18 cellular contexts compared by ENCODE assay signal in genomic region chr15:87365221-87365620, GRCh38.
DNase-seq lines count a peak whose midpoint lies in the region; ATAC-seq and TF ChIP-seq lines count a peak whose summit lies in the region.
"Had no signal": no experiment of that assay in that cellular context is flagged by ENCODE, and none has a peak within 500 bp of the region (broad histone marks: within the 10 kb centered on the region; RNA-seq: fewer than 3 reads in every experiment).

No MANE protein-coding gene starts in this region.

- DNase-seq in ELR (ENCODE audit: low read depth) (peak; percentile 81), RWPE2 (ENCODE audit: low spot score) (no peak), fibroblast of mammary gland (ENCODE audit: low read depth) (peak; percentile 74), osteoblast (ENCODE audit: insufficient read length, low spot score, missing footprints) (peak; percentile 84), NCI-H2081 (lab: John Stamatoyannopoulos, UW) (no peak), mucosa of gallbladder (ENCODE audit: low spot score) (no peak), RPMI8226 (no peak)
- no peak for DNase-seq in activated naive CD4-positive, alpha-beta T cell treated with anti-CD3 and anti-CD28 coated beads for 36 hours
- DNase-seq: activated CD8-positive, alpha-beta T cell treated with anti-CD3 and anti-CD28 coated beads, Interleukin-2, amount 10 ng/mL, durations not matched to agents 7 days and 5 days; CD8-positive, alpha-beta T cell; H7; hypothalamus; left ventricle myocardium inferior; stimulated activated naive CD4-positive, alpha-beta T cell had no signal

- no peaks in the 10 kb centered on the region for H3K36me3 Mint-ChIP-seq in activated naive CD4-positive, alpha-beta T cell treated with anti-CD3 and anti-CD28 coated beads for 36 hours (ENCODE audit: low read depth)
- H3K36me3 Mint-ChIP-seq: brain; CD8-positive, alpha-beta T cell had no signal

- H3K4me3 Mint-ChIP-seq in activated naive CD4-positive, alpha-beta T cell treated with anti-CD3 and anti-CD28 coated beads for 36 hours, result no peak overlapping the region
- H3K4me3 Mint-ChIP-seq: activated CD8-positive, alpha-beta T cell treated with anti-CD3 and anti-CD28 coated beads, Interleukin-2, amount 10 ng/mL, durations not matched to agents 7 days and 5 days; brain; CD8-positive, alpha-beta T cell had no signal

- intact Hi-C loops in activated naive CD4-positive, alpha-beta T cell treated with anti-CD3 and anti-CD28 coated beads for 36 hours (cut with micrococcal nuclease), result no loop called here

- H3K4me3 ChIP-seq in RWPE2 (ENCODE audit: severe bottlenecking), result no peak overlapping the region
- no peak overlapping the region for H3K4me3 ChIP-seq in fibroblast of mammary gland (ENCODE audit: control insufficient read depth, low read depth, low read length)
- no peak overlapping the region for H3K4me3 ChIP-seq in osteoblast (ENCODE audit: insufficient read depth, low read length)
- H3K4me3 ChIP-seq: left ventricle myocardium inferior had no signal

- peak overlapping the region; percentile 65 for H3K4me2 ChIP-seq in osteoblast (ENCODE audit: insufficient read depth, low read length)

- H3K27ac Mint-ChIP-seq in activated naive CD4-positive, alpha-beta T cell treated with anti-CD3 and anti-CD28 coated beads for 36 hours, result no peak overlapping the region
- H3K27ac Mint-ChIP-seq: activated CD8-positive, alpha-beta T cell treated with anti-CD3 and anti-CD28 coated beads, Interleukin-2, amount 10 ng/mL, durations not matched to agents 7 days and 5 days; activated T-helper 2 cell treated with anti-CD3 and anti-CD28 coated beads, Interferon-gamma antibody, Interleukin-2, Interleukin-4, amounts not matched to agents 10 μg/mL and 5 μg/mL and 100 μg/mL, durations not matched to agents 14 hours and 24 hours and 36 hours; brain; CD8-positive, alpha-beta T cell had no signal

- TF ChIP-seq CTCF in RWPE2 (IDR thresholded peaks at IDR 0.05; ENCODE audit: poor library complexity, severe bottlenecking) (no peak), fibroblast of mammary gland (conservative IDR thresholded peaks at IDR 0.05; ENCODE audit: control insufficient read depth, insufficient read depth, low read depth, low read length) (no peak), osteoblast (IDR thresholded peaks at IDR 0.05; ENCODE audit: extremely low read depth, low read depth, low read length) (no peak)

- no peaks in the 10 kb centered on the region for H3K4me1 Mint-ChIP-seq in activated naive CD4-positive, alpha-beta T cell treated with anti-CD3 and anti-CD28 coated beads for 36 hours (ENCODE audit: low read depth)

- ATAC-seq in RWPE2 (ENCODE audit: low read depth), result peak; percentile 67
- ATAC-seq: activated CD8-positive, alpha-beta T cell treated with anti-CD3 and anti-CD28 coated beads, Interleukin-2, amount 10 ng/mL, durations not matched to agents 7 days and 5 days; CD8-positive, alpha-beta T cell; sciatic nerve had no signal

- H3K27me3 Mint-ChIP-seq in activated naive CD4-positive, alpha-beta T cell treated with anti-CD3 and anti-CD28 coated beads for 36 hours (ENCODE audit: low read depth), result peaks cover 2% of the 10 kb centered on the region

- no peaks in the 10 kb centered on the region for H4K20me1 ChIP-seq in osteoblast (ENCODE audit: insufficient read depth, low read length)

- H2AFZ ChIP-seq in osteoblast (ENCODE audit: low read length), result peak overlapping the region; percentile 14

- H3K4me1 ChIP-seq in RWPE2 (ENCODE audit: insufficient read depth, poor library complexity, severe bottlenecking) (peaks cover 46% of the 10 kb centered on the region), osteoblast (ENCODE audit: insufficient read depth, low read length) (peaks cover 47% of the 10 kb centered on the region)
- H3K4me1 ChIP-seq: left ventricle myocardium inferior had no signal

- H3K79me2 ChIP-seq in osteoblast (ENCODE audit: insufficient read depth, low read length), result no peaks in the 10 kb centered on the region

- H3K9me3 Mint-ChIP-seq in activated naive CD4-positive, alpha-beta T cell treated with anti-CD3 and anti-CD28 coated beads for 36 hours, result peaks cover 4% of the 10 kb centered on the region
- H3K9me3 Mint-ChIP-seq: activated T-helper 2 cell treated with anti-CD3 and anti-CD28 coated beads, Interferon-gamma antibody, Interleukin-2, Interleukin-4, amounts not matched to agents 10 μg/mL and 5 μg/mL and 100 μg/mL, durations not matched to agents 14 hours and 24 hours and 36 hours had no signal

- H3K9me3 ChIP-seq in RWPE2 (ENCODE audit: severe bottlenecking) (peaks cover 7% of the 10 kb centered on the region), osteoblast (ENCODE audit: low read depth, low read length) (no peaks in the 10 kb centered on the region)

- CTCF ChIA-PET in activated naive CD4-positive, alpha-beta T cell treated with anti-CD3 and anti-CD28 coated beads for 36 hours (lab: Charles Lee), result no interaction called here

- H3K36me3 ChIP-seq in RWPE2 (ENCODE audit: low read depth) (no peaks in the 10 kb centered on the region), osteoblast (ENCODE audit: insufficient read depth, low read length) (no peaks in the 10 kb centered on the region)
- H3K36me3 ChIP-seq: left ventricle myocardium inferior had no signal

- H3K27ac ChIP-seq in RWPE2 (ENCODE audit: poor library complexity, severe bottlenecking), result peak overlapping the region; percentile 2
- H3K27ac ChIP-seq in osteoblast (ENCODE audit: low read depth, low read length), result peak overlapping the region; percentile 44
- H3K27ac ChIP-seq: HL-60, left ventricle myocardium inferior had no signal

- H3K27me3 ChIP-seq in RWPE2 (ENCODE audit: insufficient read depth, poor library complexity, severe bottlenecking), result no peaks in the 10 kb centered on the region
- H3K27me3 ChIP-seq in osteoblast (ENCODE audit: insufficient read depth, low read length), result no peaks in the 10 kb centered on the region

Comparison
In these comparisons a context has a peak if more than half of its experiments do, and no peak if none do; other contexts are left out.
1. DNase-seq: peak in ELR (single experiment), fibroblast of mammary gland (single experiment) and osteoblast (single experiment); none in RWPE2 (single experiment), NCI-H2081 (0 of 2), mucosa of gallbladder (single experiment), RPMI8226 (single experiment) and activated naive CD4-positive, alpha-beta T cell treated with anti-CD3 and anti-CD28 coated beads for 36 hours (single experiment).